In the genomic region with DNA sequence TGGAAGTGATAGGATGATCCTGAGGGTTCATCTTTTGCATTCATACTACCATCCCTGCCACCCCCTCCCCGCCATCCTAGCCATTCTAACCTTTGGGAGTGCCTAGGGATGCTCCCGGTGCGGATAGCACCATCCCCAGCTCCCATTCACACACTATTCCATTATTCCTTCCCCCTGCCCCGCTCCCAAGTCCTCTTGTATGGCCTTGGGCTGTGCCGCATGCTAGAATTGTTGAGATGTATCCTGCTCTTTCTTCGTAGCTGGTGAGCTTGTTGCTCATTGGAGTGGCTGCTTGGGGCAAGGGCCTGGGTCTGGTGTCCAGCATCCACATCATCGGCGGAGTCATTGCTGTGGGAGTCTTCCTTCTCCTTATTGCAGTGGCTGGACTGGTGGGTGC, we compare ENCODE assay signal across 8 cellular contexts. TPM values are rescaled to one million over a fixed set of nuclear protein-coding genes. Genes with fewer than 3 reads are reported as not detected.
DNase-seq lines count a peak whose midpoint lies in the region; TF ChIP-seq lines count a peak whose summit lies in the region.

No MANE protein-coding gene starts in this region.

- H3K9ac ChIP-seq in Loucy (ENCODE audit: low read depth, low read length, poor library complexity, severe bottlenecking): peak overlapping the region; percentile 69

- peak overlapping the region; percentile 72 for H3K4me2 ChIP-seq in Loucy (ENCODE audit: low read depth, low read length, poor library complexity, severe bottlenecking)

- H3K79me2 ChIP-seq in Loucy (ENCODE audit: insufficient read depth, low read length): peaks cover 37% of the 10 kb centered on the region

- peaks cover 6% of the 10 kb centered on the region; the same call in 1 of the 2 replicates for H3K27me3 ChIP-seq in BE2C
- H3K27me3 ChIP-seq in Loucy (ENCODE audit: insufficient read depth, low read length, poor library complexity, severe bottlenecking): no peaks in the 10 kb centered on the region
- H3K27me3 ChIP-seq in muscle layer of duodenum (ENCODE audit: low read depth, low read length): peaks cover 5% of the 10 kb centered on the region

- H3F3A ChIP-seq in Loucy (ENCODE audit: low read depth): no peaks in the 10 kb centered on the region; the same call in 1 of the 2 replicates

- H3K4me3 ChIP-seq in BE2C (ENCODE audit: low read depth, low read length) (peak overlapping the region; percentile 96), Loucy (ENCODE audit: low read length, poor library complexity, severe bottlenecking) (peak overlapping the region; percentile 77), choroid plexus epithelial cell (ENCODE audit: low read depth, low read length) (peak overlapping the region; percentile 95), muscle layer of duodenum (ENCODE audit: low read depth in 1 of 2, low read length in 2 of 2) (peak overlapping the region; percentile 80 to 88)

- no peak overlapping the region for H2AFZ ChIP-seq in Loucy (ENCODE audit: low read length)

- H3K4me1 ChIP-seq in BE2C: peaks cover 3% of the 10 kb centered on the region; the same call in 1 of the 2 replicates
- peaks cover 19% of the 10 kb centered on the region for H3K4me1 ChIP-seq in Loucy (ENCODE audit: insufficient read depth, low read length, poor library complexity, severe bottlenecking)
- H3K4me1 ChIP-seq in muscle layer of duodenum (ENCODE audit: control insufficient read depth in 1 of 2, insufficient read depth in 2 of 2, low read length in 2 of 2): peaks cover 7 to 11% of the 10 kb centered on the region in 2 donors

- H3K9me2 ChIP-seq in Loucy (replicated peaks; ENCODE audit: low read depth, low read length): no peaks in the 10 kb centered on the region

- H3K9me3 ChIP-seq in BE2C: no peaks in the 10 kb centered on the region
- no peaks in the 10 kb centered on the region for H3K9me3 ChIP-seq in Loucy (ENCODE audit: insufficient read depth, low read depth, low read length)
- no peaks in the 10 kb centered on the region for H3K9me3 ChIP-seq in muscle layer of duodenum (ENCODE audit: control insufficient read depth in 1 of 2, low read length in 2 of 2)

- peaks cover 17% of the 10 kb centered on the region for H4K20me1 ChIP-seq in Loucy (ENCODE audit: insufficient read depth, low read length, poor library complexity, severe bottlenecking)

- DNase-seq in BE2C: no peak
- no peak for DNase-seq in choroid plexus epithelial cell (ENCODE audit: low read depth)
- DNase-seq in COLO668 (lab: John Stamatoyannopoulos, UW; ENCODE audit: unreplicated experiment): no peak
- DNase-seq in NCI-H187 (lab: John Stamatoyannopoulos, UW): no peak
- DNase-seq in AG20443 (ENCODE audit: low spot score): no peak
- DNase-seq in NK-92 (lab: John Stamatoyannopoulos, UW; ENCODE audit: unreplicated experiment): no peak

- peak overlapping the region; percentile 98 for H3K27ac ChIP-seq in muscle layer of duodenum (ENCODE audit: low read length)

- H3K36me3 ChIP-seq in BE2C: peaks cover 39% of the 10 kb centered on the region
- H3K36me3 ChIP-seq in Loucy (ENCODE audit: insufficient read depth, low read length): peaks cover 27% of the 10 kb centered on the region
- peaks cover 19 to 33% of the 10 kb centered on the region in 2 donors for H3K36me3 ChIP-seq in muscle layer of duodenum (ENCODE audit: control insufficient read depth in 1 of 2, insufficient read depth in 2 of 2, low read length in 2 of 2)

- no peak for TF ChIP-seq CTCF in BE2C (IDR thresholded peaks at IDR 0.05; ENCODE audit: low read depth, low read length)
- no peak for TF ChIP-seq CTCF in Loucy (conservative IDR thresholded peaks at IDR 0.05; ENCODE audit: low read length)
- no peak for TF ChIP-seq CTCF in choroid plexus epithelial cell (conservative IDR thresholded peaks at IDR 0.05; ENCODE audit: low read depth, low read length)

RNA-seq across cellular contexts. Expression of a gene that starts 0.6 kb away (rescaled TPM):
- polyA plus RNA-seq in BE2C (2012; ENCODE audit: insufficient read depth, insufficient read length, low read depth): 18.6 TPM

RNA-seq across cellular contexts. Expression of a gene that starts 6.6 kb away (rescaled TPM):
- polyA plus RNA-seq in BE2C (2012; ENCODE audit: insufficient read depth, insufficient read length, low read depth): 737 TPM

RNA-seq across cellular contexts. Expression of a gene that starts 6.9 kb away (rescaled TPM):
- polyA plus RNA-seq in BE2C (2012; ENCODE audit: insufficient read depth, insufficient read length, low read depth): 3.9 TPM

RNA-seq across cellular contexts. Expression of a gene that starts 9.4 kb away (rescaled TPM):
- polyA plus RNA-seq in BE2C (2012; ENCODE audit: insufficient read depth, insufficient read length, low read depth): 36.9 TPM

RNA-seq across cellular contexts. Expression of a gene that starts 21.4 kb away (rescaled TPM):
- polyA plus RNA-seq in BE2C (2012; ENCODE audit: insufficient read depth, insufficient read length, low read depth): 47.2 TPM
